In the genomic region with DNA sequence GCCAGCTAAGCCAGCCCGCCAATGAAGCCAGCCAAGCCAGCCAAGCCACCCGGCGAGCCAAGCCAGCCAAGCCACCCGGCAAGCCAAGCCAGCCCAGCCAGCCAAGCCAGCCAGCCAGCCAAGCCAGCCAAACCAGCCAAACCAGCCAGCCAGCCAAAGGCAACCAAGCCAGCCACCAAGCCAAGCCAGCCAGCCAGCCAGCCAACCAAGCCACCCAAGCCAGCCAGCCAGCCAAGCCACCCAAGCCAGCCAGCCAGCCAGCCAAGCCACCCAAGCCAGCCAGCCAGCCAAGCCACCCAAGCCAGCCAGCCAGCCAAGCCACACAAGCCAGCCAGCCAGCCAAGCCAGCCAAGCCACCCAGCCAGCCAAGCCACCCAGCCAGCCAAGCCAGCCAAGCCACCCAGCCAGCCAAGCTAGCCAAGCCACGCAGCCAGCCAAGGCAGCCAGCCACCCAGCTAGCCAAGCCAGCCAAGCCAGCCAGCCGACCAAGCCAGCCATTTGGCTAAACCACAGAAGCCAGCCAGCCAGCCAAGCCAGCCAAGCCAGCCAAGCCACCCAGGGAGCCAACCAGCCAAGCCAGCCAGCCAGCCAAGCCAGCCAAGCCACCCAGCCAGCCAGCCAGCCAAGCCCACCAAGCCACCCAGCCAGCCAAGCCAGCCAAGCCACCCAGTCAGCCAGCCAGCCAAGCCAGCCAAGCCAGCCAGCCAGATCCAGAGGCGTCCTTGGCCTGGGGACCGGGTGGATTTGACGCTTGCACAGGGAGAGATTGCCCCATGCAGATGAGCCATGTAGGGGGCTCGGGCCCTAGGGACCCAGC, we compare ENCODE assay signal across 7 cellular contexts.
DNase-seq lines count a peak whose midpoint lies in the region; ATAC-seq and TF ChIP-seq lines count a peak whose summit lies in the region.
"Not testable (repeated sequence)": the region's sequence is repeated elsewhere in the genome, so short reads cannot be mapped to it uniquely, and the experiment has no call there.

No MANE protein-coding gene starts in this region.

- TF ChIP-seq CTCF in GM13976 (IDR thresholded peaks at IDR 0.05; ENCODE audit: borderline replicate concordance, control extremely low read depth, extremely low read depth, insufficient read depth, missing control alignments); chondrocyte (IDR thresholded peaks at IDR 0.05); lower lobe of right lung (IDR thresholded peaks at IDR 0.05); suprapubic skin (IDR thresholded peaks at IDR 0.05): not testable (repeated sequence)

- not testable (repeated sequence) for H3K27me3 Mint-ChIP-seq in activated CD4-positive, alpha-beta T cell treated with anti-CD3 and anti-CD28 coated beads for 36 hours; chondrocyte (ENCODE audit: low read depth)

- not testable (repeated sequence) for TF ChIP-seq EP300 in suprapubic skin (IDR thresholded peaks at IDR 0.05)

- not testable (repeated sequence) for H3K4me1 ChIP-seq in lower lobe of right lung, suprapubic skin

- in situ Hi-C loops in GM13976 (cut with MboI; ENCODE audit: low sequenced_read_pairs, unreplicated experiment): not testable (repeated sequence)

- H3K4me3 ChIP-seq in lower lobe of right lung, suprapubic skin: not testable (repeated sequence)

- CTCF ChIA-PET in activated CD4-positive, alpha-beta T cell treated with anti-CD3 and anti-CD28 coated beads for 36 hours (lab: Charles Lee): interaction anchor here (0.8 to 1.1 kb wide), 2 partner anchors 11 to 12 kb away, joined by 3 to 4 read pairs; no protein-coding TSS in a partner anchor

- H3K36me3 Mint-ChIP-seq in activated CD4-positive, alpha-beta T cell treated with anti-CD3 and anti-CD28 coated beads for 36 hours (ENCODE audit: low read depth); chondrocyte (ENCODE audit: low read depth): not testable (repeated sequence)

- not testable (repeated sequence) for H3K36me3 ChIP-seq in lower lobe of right lung, suprapubic skin

- ATAC-seq in activated CD4-positive, alpha-beta T cell treated with anti-CD3 and anti-CD28 coated beads for 36 hours; left cardiac atrium; lower lobe of right lung: not testable (repeated sequence)

- not testable (repeated sequence) for H3K27ac ChIP-seq in lower lobe of right lung, suprapubic skin

- not testable (repeated sequence) for H3K27me3 ChIP-seq in lower lobe of right lung (ENCODE audit: low read depth); suprapubic skin

- POLR2A ChIA-PET in activated CD4-positive, alpha-beta T cell treated with anti-CD3 and anti-CD28 coated beads for 36 hours (lab: Charles Lee): not testable (repeated sequence)

- not testable (repeated sequence) for H3K4me1 Mint-ChIP-seq in activated CD4-positive, alpha-beta T cell treated with anti-CD3 and anti-CD28 coated beads for 36 hours; chondrocyte (ENCODE audit: low read depth)

- H3K9me3 ChIP-seq in lower lobe of right lung: not testable (repeated sequence)
- H3K9me3 ChIP-seq in suprapubic skin: peaks cover 32% of the 10 kb centered on the region

- H3K9me3 Mint-ChIP-seq in activated CD4-positive, alpha-beta T cell treated with anti-CD3 and anti-CD28 coated beads for 36 hours (ENCODE audit: low read depth); chondrocyte (ENCODE audit: low read depth): not testable (repeated sequence)

- DNase-seq in GM13976 (ENCODE audit: low spot score) (peak; percentile 30), chondrocyte (ENCODE audit: low spot score) (peak; percentile 100), left cardiac atrium (peak; percentile 31), lower lobe of right lung (peak; percentile 59), posterior cingulate gyrus (peak in 6 of 10 donors; percentile 11 to 94 (median 66)), suprapubic skin (ENCODE audit: low spot score in 2 of 2) (peak; percentile 69 to 85)
- DNase-seq in activated CD4-positive, alpha-beta T cell treated with anti-CD3 and anti-CD28 coated beads for 36 hours: peak; percentile 22

- not testable (repeated sequence) for TF ChIP-seq POLR2A in suprapubic skin (IDR thresholded peaks at IDR 0.05)

- WGBS in suprapubic skin: 76% methylated on average over 9 of the region's 10 CpGs

- H3K27ac Mint-ChIP-seq in activated CD4-positive, alpha-beta T cell treated with anti-CD3 and anti-CD28 coated beads for 36 hours; chondrocyte (ENCODE audit: unreplicated experiment): not testable (repeated sequence)

- not testable (repeated sequence) for H3K4me3 Mint-ChIP-seq in activated CD4-positive, alpha-beta T cell treated with anti-CD3 and anti-CD28 coated beads for 36 hours; chondrocyte (ENCODE audit: unreplicated experiment)

- intact Hi-C loops in activated CD4-positive, alpha-beta T cell treated with anti-CD3 and anti-CD28 coated beads for 36 hours (cut with DNase I, micrococcal nuclease); lower lobe of right lung (cut with DNase I); posterior cingulate gyrus (cut with DNase I): not testable (repeated sequence)
- intact Hi-C loops in left cardiac atrium (cut with DNase I): loop anchor here in 1 of 2 donors (10.0 kb wide), 1 partner anchor 81 kb away; no protein-coding TSS in a partner anchor

Comparison
In these comparisons a context has a peak if more than half of its experiments do, and no peak if none do; other contexts are left out.
1. DNase-seq: peak in every context shown above with its lines; median percentile 100 in chondrocyte; 77 in suprapubic skin; 66 in posterior cingulate gyrus; 59 in lower lobe of right lung; 31 in left cardiac atrium; 30 in GM13976; 22 in activated CD4-positive, alpha-beta T cell treated with anti-CD3 and anti-CD28 coated beads for 36 hours.